In genomic region chr12:8687846-8688601, GRCh38 we compare ENCODE assay signal across 8 cellular contexts. TPM values are rescaled to one million over a fixed set of nuclear protein-coding genes. Genes with fewer than 3 reads are reported as not detected.
DNase-seq lines count a peak whose midpoint lies in the region; ATAC-seq and TF ChIP-seq lines count a peak whose summit lies in the region.

No MANE protein-coding gene starts in this region.

- no peak overlapping the region for H2AFZ ChIP-seq in fibroblast of lung (ENCODE audit: low read length)

- in situ Hi-C loops in ACHN (cut with HindIII; ENCODE audit: low pct_ligation_motif_present, low pct_unique_long_range_greater_than_20kb, low sequenced_read_pairs) = no loop called here

- peak; percentile 89 for DNase-seq in ACHN
- peak; percentile 44 for DNase-seq in HPDE6-E6E7 (ENCODE audit: extremely low spot score)
- DNase-seq in RKO (ENCODE audit: low spot score) = peak; percentile 18
- DNase-seq in fibroblast of lung (ENCODE audit: low read depth in 2 of 2) = peak; percentile 91 to 97
- DNase-seq in omental fat pad (ENCODE audit: low spot score) = no peak
- DNase-seq in stimulated activated naive CD4-positive, alpha-beta T cell treated with Interleukin-2 at 50 U/mL for 16 hours (lab: John Stamatoyannopoulos, UW) = no peak
- DNase-seq in stimulated activated CD4-positive, alpha-beta T cell treated with anti-CD3 and anti-CD28 coated beads, Interleukin-4, amount 100 ng/mL, for 4 hours = no peak

- H3K9ac ChIP-seq in fibroblast of lung (ENCODE audit: insufficient read depth, low read length) = no peak overlapping the region

- peak overlapping the region; percentile 39 for H3K4me2 ChIP-seq in fibroblast of lung (ENCODE audit: extremely low read depth, insufficient read depth, low read length)

- H3K27ac ChIP-seq in fibroblast of lung (ENCODE audit: insufficient read depth, low read length) = no peak overlapping the region

- H3K79me2 ChIP-seq in fibroblast of lung (ENCODE audit: control insufficient read depth, insufficient read depth, low read length) = no peaks in the 10 kb centered on the region

- ATAC-seq in omental fat pad (ENCODE audit: low FRiP score) (peak; percentile 100), HG02973 (IDR thresholded peaks at IDR 0.05; ENCODE audit: unreplicated experiment) (no peak)

- TF ChIP-seq CTCF in fibroblast of lung (conservative IDR thresholded peaks at IDR 0.05 in 1 of 2, IDR thresholded peaks at IDR 0.05 in 1 of 2; ENCODE audit: low read depth in 1 of 2, low read length in 2 of 2) (no peak), omental fat pad (IDR thresholded peaks at IDR 0.05) (no peak)

- H3K36me3 ChIP-seq in fibroblast of lung (ENCODE audit: control insufficient read depth, insufficient read depth, low read length) = no peaks in the 10 kb centered on the region

- peaks cover 2% of the 10 kb centered on the region for H3K4me1 ChIP-seq in fibroblast of lung (ENCODE audit: control insufficient read depth, extremely low read depth, insufficient read depth, low read length)

- H3K9me3 ChIP-seq in fibroblast of lung (ENCODE audit: control insufficient read depth, insufficient read depth, low read depth, low read length) = no peaks in the 10 kb centered on the region

- H4K20me1 ChIP-seq in fibroblast of lung (ENCODE audit: control insufficient read depth, extremely low read depth, insufficient read depth, low read length) = no peaks in the 10 kb centered on the region

- H3K27me3 ChIP-seq in fibroblast of lung (ENCODE audit: control insufficient read depth, insufficient read depth, low read length) = no peaks in the 10 kb centered on the region

- peak overlapping the region in 1 of 4 experiments; percentile 29 for H3K4me3 ChIP-seq in fibroblast of lung (replicated peaks in 1 of 4; ENCODE audit: control extremely low read depth in 1 of 4, insufficient read depth in 1 of 4, low read depth in 3 of 4, low read length in 4 of 4)

RNA-seq across cellular contexts. Expression of gene RIMKLB, which starts 9.8 kb away (rescaled TPM):
- total RNA-seq in fibroblast of lung = 13.0 and 13.4 TPM in 2 replicates
- polyA plus RNA-seq in fibroblast of lung = 13.0 and 22.3 TPM in 2 replicates
- polyA plus RNA-seq in fibroblast of lung (2012) = 11.5 and 18.8 TPM in 2 replicates
- 5.2 and 11.7 TPM in 2 replicates for polyA minus RNA-seq in fibroblast of lung (ENCODE audit: low replicate concordance)
- 100 to 1,000 TPM in 1 of 4 donors, 10 to 100 TPM in 3; 53.9 to 202 (median 62.6) TPM for total RNA-seq in omental fat pad

RNA-seq across cellular contexts. Expression of gene MFAP5, which starts 25.4 kb away (rescaled TPM):
- total RNA-seq in fibroblast of lung (1.3 and 9.0 TPM in 2 replicates), omental fat pad (100 to 1,000 TPM in 2 of 4 donors, 10 to 100 TPM in 2; 34.5 to 793 (median 148) TPM)
- polyA plus RNA-seq in fibroblast of lung = 2.0 and 18.6 TPM in 2 replicates
- 1.8 and 12.1 TPM in 2 replicates for polyA plus RNA-seq in fibroblast of lung (2012)
- polyA minus RNA-seq in fibroblast of lung (ENCODE audit: low replicate concordance) = 6.0 TPM in 1 of 2 replicates, not detected in the other

Comparison
In these comparisons a context has a peak if more than half of its experiments do, and no peak if none do; other contexts are left out.
1. DNase-seq: peak in ACHN (single experiment), HPDE6-E6E7 (single experiment), RKO (single experiment) and fibroblast of lung (2 of 2); none in omental fat pad (single experiment), stimulated activated naive CD4-positive, alpha-beta T cell treated with Interleukin-2 at 50 U/mL for 16 hours (single experiment) and stimulated activated CD4-positive, alpha-beta T cell treated with anti-CD3 and anti-CD28 coated beads, Interleukin-4, amount 100 ng/mL, for 4 hours (0 of 2).